ENCODE assay signal across 8 cellular contexts in genomic region chr14:59189822-59190368, GRCh38. TPM values are rescaled to one million over a fixed set of nuclear protein-coding genes. Genes with fewer than 3 reads are reported as not detected.
A peak's percentile ranks its signal among the peaks of the same experiment; 100 is the strongest.
DNase-seq lines count a peak whose midpoint lies in the region; ATAC-seq and TF ChIP-seq lines count a peak whose summit lies in the region.

No MANE protein-coding gene starts in this region.

- peaks cover 15 to 22% (median 21%) of the 10 kb centered on the region in 3 donors for H3K27me3 Mint-ChIP-seq in CD14-positive monocyte (ENCODE audit: low read depth in 3 of 3)
- no peaks in the 10 kb centered on the region for H3K27me3 Mint-ChIP-seq in memory B cell

- DNase-seq in CD14-positive monocyte (ENCODE audit: low spot score) (peak; percentile 75), NCI-H82 (lab: John Stamatoyannopoulos, UW) (peak; percentile 94), memory B cell (ENCODE audit: low spot score in 2 of 2) (peak; percentile 60 to 61)
- peak; percentile 75 for DNase-seq in activated CD8-positive, alpha-beta memory T cell treated with anti-CD3 and anti-CD28 coated beads for 24 hours
- peak; percentile 63 to 81 (median 66) for DNase-seq in effector memory CD4-positive, alpha-beta T cell
- DNase-seq in stimulated activated CD4-positive, alpha-beta T cell treated with anti-CD3 and anti-CD28 coated beads, TNF-alpha, amount 100 ng/mL, for 48 hours (ENCODE audit: low read depth in 3 of 3), result peak; percentile 55 to 71 (median 58)

- H3K36me3 ChIP-seq in effector memory CD4-positive, alpha-beta T cell (ENCODE audit: control insufficient read depth, insufficient read depth, low read length), result no peaks in the 10 kb centered on the region

- no peaks in the 10 kb centered on the region for H3K27me3 ChIP-seq in effector memory CD4-positive, alpha-beta T cell (replicated peaks; ENCODE audit: control insufficient read depth, insufficient read depth, low read length, poor library complexity, severe bottlenecking)

- H3K36me3 Mint-ChIP-seq in CD14-positive monocyte, result no peaks in the 10 kb centered on the region
- H3K36me3 Mint-ChIP-seq in memory B cell, result no peaks in the 10 kb centered on the region

- peak overlapping the region; percentile 98 for H3K4me3 ChIP-seq in effector memory CD4-positive, alpha-beta T cell (ENCODE audit: insufficient read depth, low read depth, low read length, poor library complexity, severe bottlenecking)

- H3K4me3 Mint-ChIP-seq in CD14-positive monocyte (peak overlapping the region; percentile 97 to 98), memory B cell (peak overlapping the region; percentile 86)

- no peak for TF ChIP-seq CTCF in CD14-positive monocyte (IDR thresholded peaks at IDR 0.05)

- ATAC-seq in GM19438 (IDR thresholded peaks at IDR 0.05; ENCODE audit: low read depth, unreplicated experiment) (peak; percentile 36), HG03565 (IDR thresholded peaks at IDR 0.05; ENCODE audit: unreplicated experiment) (peak; percentile 35), memory B cell (ENCODE audit: low read depth) (peak; percentile 22)

- H3K27ac ChIP-seq in effector memory CD4-positive, alpha-beta T cell (ENCODE audit: insufficient read depth, low read length, poor library complexity, severe bottlenecking), result peak overlapping the region; percentile 89

- H3K4me1 Mint-ChIP-seq in CD14-positive monocyte (peaks cover 21% of the 10 kb centered on the region), memory B cell (peaks cover 22% of the 10 kb centered on the region)

- H3K27ac Mint-ChIP-seq in CD14-positive monocyte (peak overlapping the region; percentile 27 to 96 (median 89)), memory B cell (peak overlapping the region; percentile 90)

- H3K9me3 Mint-ChIP-seq in CD14-positive monocyte (peaks cover 0 to 2% (median 0%) of the 10 kb centered on the region in 7 donors), memory B cell (no peaks in the 10 kb centered on the region)

- intact Hi-C loops in CD14-positive monocyte (cut with micrococcal nuclease), result loop anchor here in 1 of 2 donors (5.0 kb wide), 1 partner anchor 292 kb away; the partner anchor contains the start of genes JKAMP and L3HYPDH

- no peaks in the 10 kb centered on the region for H3K9me3 ChIP-seq in effector memory CD4-positive, alpha-beta T cell (ENCODE audit: control insufficient read depth, low read length)

- peaks cover 9% of the 10 kb centered on the region for H3K4me1 ChIP-seq in effector memory CD4-positive, alpha-beta T cell (ENCODE audit: control insufficient read depth, insufficient read depth, low read length, poor library complexity, severe bottlenecking)

RNA-seq across cellular contexts. Expression of gene DAAM1, which starts 1.4 kb away (rescaled TPM):
- 1 to 10 TPM; 4.4 to 6.3 TPM for polyA plus RNA-seq in CD14-positive monocyte

Comparison
In these comparisons a context has a peak if more than half of its experiments do, and no peak if none do; other contexts are left out.
1. Peak in every context shown above with its lines: DNase-seq, ATAC-seq, H3K4me3 ChIP-seq and H3K27ac ChIP-seq.